ENCODE assay signal across 37 cellular contexts in the genomic region with DNA sequence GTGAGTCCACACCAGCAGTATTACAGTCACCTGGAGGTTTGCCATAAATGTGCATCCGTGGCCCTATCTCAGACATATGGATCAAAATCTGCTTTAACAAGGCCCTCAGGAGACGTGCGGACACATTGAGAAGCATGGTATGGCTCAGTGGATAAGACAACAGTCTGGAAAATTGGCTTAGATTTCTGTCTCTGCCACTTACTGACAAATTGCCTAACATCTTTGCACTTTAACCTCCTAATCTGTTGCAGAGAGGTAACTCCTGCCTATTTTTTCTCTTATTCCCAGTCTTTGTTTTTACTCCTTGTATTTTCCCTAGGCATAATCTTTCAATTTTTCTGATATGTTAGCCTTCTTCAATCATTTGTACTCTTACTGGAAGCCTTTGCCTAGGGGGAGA.
"Had no signal": no experiment of that assay in that cellular context is flagged by ENCODE, and none has a peak within 500 bp of the region (broad histone marks: within the 10 kb centered on the region; RNA-seq: fewer than 3 reads in every experiment).

No MANE protein-coding gene starts in this region.

- H3K36me3 Mint-ChIP-seq: activated CD4-positive, alpha-beta memory T cell treated with anti-CD3 and anti-CD28 coated beads for 36 hours; activated naive CD4-positive, alpha-beta T cell treated with anti-CD3 and anti-CD28 coated beads, Interleukin-2, amount 10 ng/mL, durations not matched to agents 7 days and 5 days; activated naive CD4-positive, alpha-beta T cell treated with anti-CD3 and anti-CD28 coated beads, Interleukin-2, amount 50 U/mL, for 24 hours; activated naive CD8-positive, alpha-beta T cell; activated naive CD8-positive, alpha-beta T cell treated with anti-CD3 and anti-CD28 coated beads, Interleukin-2, amount 10 ng/mL, durations not matched to agents 7 days and 5 days; brain had no signal

- H3K27me3 Mint-ChIP-seq: activated B cell treated with CpG ODN at 0.5 μM for 24 hours; activated CD4-positive, alpha-beta memory T cell treated with anti-CD3 and anti-CD28 coated beads for 36 hours; activated CD4-positive, alpha-beta T cell treated with anti-CD3 and anti-CD28 coated beads, Interleukin-2, amount 10 ng/mL, durations not matched to agents 24 days and 14 days; activated CD8-positive, alpha-beta T cell treated with anti-CD3 and anti-CD28 coated beads for 36 hours; activated naive CD4-positive, alpha-beta T cell treated with anti-CD3 and anti-CD28 coated beads, Interleukin-2, amount 10 ng/mL, durations not matched to agents 7 days and 5 days; activated naive CD4-positive, alpha-beta T cell treated with anti-CD3 and anti-CD28 coated beads, Interleukin-2, amount 50 U/mL, for 24 hours; activated naive CD8-positive, alpha-beta T cell; activated naive CD8-positive, alpha-beta T cell treated with anti-CD3 and anti-CD28 coated beads, Interleukin-2, amount 10 ng/mL, durations not matched to agents 7 days and 5 days; activated naive CD8-positive, alpha-beta T cell treated with anti-CD3 and anti-CD28 coated beads, Interleukin-2, amount 50 U/mL, for 24 hours; central memory CD8-positive, alpha-beta T cell had no signal

- H3K4me1 ChIP-seq: ascending aorta had no signal

- H3K36me3 ChIP-seq: ascending aorta, cardiac muscle cell had no signal

- H3K27ac Mint-ChIP-seq: activated B cell treated with CpG ODN at 0.5 μM for 24 hours; activated CD4-positive, alpha-beta memory T cell treated with anti-CD3 and anti-CD28 coated beads for 36 hours; activated CD4-positive, alpha-beta T cell treated with anti-CD3 and anti-CD28 coated beads, Interleukin-2, amount 10 ng/mL, durations not matched to agents 24 days and 14 days; activated CD8-positive, alpha-beta T cell treated with anti-CD3 and anti-CD28 coated beads for 36 hours; activated naive CD4-positive, alpha-beta T cell treated with anti-CD3 and anti-CD28 coated beads, Interleukin-2, amount 10 ng/mL, durations not matched to agents 7 days and 5 days; activated naive CD4-positive, alpha-beta T cell treated with anti-CD3 and anti-CD28 coated beads, Interleukin-2, amount 50 U/mL, for 24 hours; activated naive CD8-positive, alpha-beta T cell; activated naive CD8-positive, alpha-beta T cell treated with anti-CD3 and anti-CD28 coated beads, Interleukin-2, amount 10 ng/mL, durations not matched to agents 7 days and 5 days; activated naive CD8-positive, alpha-beta T cell treated with anti-CD3 and anti-CD28 coated beads, Interleukin-2, amount 50 U/mL, for 24 hours; activated T-helper 2 cell treated with anti-CD3 and anti-CD28 coated beads, Interferon-gamma antibody, Interleukin-2, Interleukin-4, amounts not matched to agents 10 μg/mL and 5 μg/mL and 100 μg/mL, durations not matched to agents 14 hours and 24 hours and 36 hours; T-helper 1 cell treated with Interleukin-12 subunit alpha and Interleukin-12 subunit beta and Interleukin-4 antibody, amounts not matched to agents 30 μg/mL and 1 μg/mL, for 36 hours; T-helper 2 cell treated with Interferon-gamma antibody and Interleukin-4, amounts not matched to agents 5 μg/mL and 100 μg/mL, for 36 hours had no signal

- H3K4me1 Mint-ChIP-seq: activated B cell treated with CpG ODN at 0.5 μM for 24 hours; activated CD4-positive, alpha-beta T cell treated with anti-CD3 and anti-CD28 coated beads, Interleukin-2, amount 10 ng/mL, durations not matched to agents 24 days and 14 days; activated naive CD4-positive, alpha-beta T cell treated with anti-CD3 and anti-CD28 coated beads, Interleukin-2, amount 10 ng/mL, durations not matched to agents 7 days and 5 days; activated naive CD4-positive, alpha-beta T cell treated with anti-CD3 and anti-CD28 coated beads, Interleukin-2, amount 50 U/mL, for 24 hours; activated naive CD8-positive, alpha-beta T cell treated with anti-CD3 and anti-CD28 coated beads, Interleukin-2, amount 10 ng/mL, durations not matched to agents 7 days and 5 days; activated naive CD8-positive, alpha-beta T cell treated with anti-CD3 and anti-CD28 coated beads, Interleukin-2, amount 50 U/mL, for 24 hours; central memory CD8-positive, alpha-beta T cell had no signal

- H3K9me3 ChIP-seq: ascending aorta had no signal

- H3K27me3 ChIP-seq: ascending aorta, cardiac muscle cell had no signal

- H3K4me3 Mint-ChIP-seq: activated B cell treated with CpG ODN at 0.5 μM for 24 hours; activated CD4-positive, alpha-beta memory T cell treated with anti-CD3 and anti-CD28 coated beads for 36 hours; activated CD4-positive, alpha-beta T cell treated with anti-CD3 and anti-CD28 coated beads, Interleukin-2, amount 10 ng/mL, durations not matched to agents 24 days and 14 days; activated CD8-positive, alpha-beta T cell treated with anti-CD3 and anti-CD28 coated beads for 36 hours; activated naive CD4-positive, alpha-beta T cell treated with anti-CD3 and anti-CD28 coated beads, Interleukin-2, amount 10 ng/mL, durations not matched to agents 7 days and 5 days; activated naive CD4-positive, alpha-beta T cell treated with anti-CD3 and anti-CD28 coated beads, Interleukin-2, amount 50 U/mL, for 24 hours; activated naive CD8-positive, alpha-beta T cell; activated naive CD8-positive, alpha-beta T cell treated with anti-CD3 and anti-CD28 coated beads, Interleukin-2, amount 10 ng/mL, durations not matched to agents 7 days and 5 days; activated naive CD8-positive, alpha-beta T cell treated with anti-CD3 and anti-CD28 coated beads, Interleukin-2, amount 50 U/mL, for 24 hours; brain; central memory CD8-positive, alpha-beta T cell; T-helper 1 cell treated with Interleukin-12 subunit alpha and Interleukin-12 subunit beta and Interleukin-4 antibody, amounts not matched to agents 30 μg/mL and 1 μg/mL, for 36 hours; T-helper 2 cell treated with Interferon-gamma antibody and Interleukin-4, amounts not matched to agents 5 μg/mL and 100 μg/mL, for 36 hours had no signal

- H3K4me3 ChIP-seq: ascending aorta, cardiac muscle cell had no signal

- H3K27ac ChIP-seq: ascending aorta, cardiac muscle cell, VCaP had no signal

- ATAC-seq: activated CD8-positive, alpha-beta T cell treated with anti-CD3 and anti-CD28 coated beads for 36 hours; activated naive CD8-positive, alpha-beta T cell treated with anti-CD3 and anti-CD28 coated beads, Interleukin-2, amount 50 U/mL, for 24 hours had no signal

- DNase-seq: activated B cell treated with CpG ODN at 0.5 μM for 24 hours; activated CD4-positive, alpha-beta memory T cell treated with anti-CD3 and anti-CD28 coated beads for 36 hours; activated CD4-positive, alpha-beta T cell treated with anti-CD3 and anti-CD28 coated beads for 4 hours; activated CD4-positive, alpha-beta T cell treated with anti-CD3 and anti-CD28 coated beads, Interleukin-2, amount 10 ng/mL, durations not matched to agents 24 days and 14 days; activated CD4-positive, alpha-beta T cell treated with anti-CD3 and anti-CD28 coated beads, Interleukin-2, amount 50 U/mL, for 1 hour; activated CD4-positive, alpha-beta T cell treated with anti-CD3 and anti-CD28 coated beads, Interleukin-2, amount 50 U/mL, for 4 hours; activated CD4-positive, CD25-positive, alpha-beta regulatory T cell treated with anti-CD3 and anti-CD28 coated beads, Interleukin-2, amount 50 U/mL, for 72 hours; activated CD8-positive, alpha-beta memory T cell treated with anti-CD3 and anti-CD28 coated beads, Interleukin-2, amount 50 U/mL, for 4 hours; activated CD8-positive, alpha-beta T cell treated with anti-CD3 and anti-CD28 coated beads for 36 hours; activated effector memory CD4-positive, alpha-beta T cell treated with Interleukin-2 at 50 U/mL for 16 hours; activated gamma-delta T cell; activated naive CD4-positive, alpha-beta T cell treated with anti-CD3 and anti-CD28 coated beads, Interleukin-2, amount 10 ng/mL, durations not matched to agents 7 days and 5 days; activated naive CD4-positive, alpha-beta T cell treated with Interleukin-2 at 50 U/mL for 16 hours; activated naive CD8-positive, alpha-beta T cell treated with anti-CD3 and anti-CD28 coated beads, Interleukin-2, amount 10 ng/mL, durations not matched to agents 7 days and 5 days; activated naive CD8-positive, alpha-beta T cell treated with anti-CD3 and anti-CD28 coated beads, Interleukin-2, amount 50 U/mL, for 24 hours; activated T-cell treated with anti-CD3 and anti-CD28 coated beads for 4 hours; activated T-cell treated with anti-CD3 and anti-CD28 coated beads, Interleukin-2, amount 50 U/mL, for 1 hour; activated T-cell treated with anti-CD3 and anti-CD28 coated beads, Interleukin-2, amount 50 U/mL, for 48 hours; amygdala; anterior cingulate cortex; caudate nucleus; cerebellar nuclear complex; T-helper 1 cell; T-helper 2 cell; T-helper 9 cell had no signal

- FAIRE-seq: bronchial epithelial cell, TTC549 had no signal

- H3K9me3 Mint-ChIP-seq: activated naive CD4-positive, alpha-beta T cell treated with anti-CD3 and anti-CD28 coated beads, Interleukin-2, amount 50 U/mL, for 24 hours; activated naive CD8-positive, alpha-beta T cell treated with anti-CD3 and anti-CD28 coated beads, Interleukin-2, amount 50 U/mL, for 24 hours had no signal
